Comparison of ENCODE assay signal across 1 cellular context in genomic region chr17:78289802-78290363, GRCh38.
TF ChIP-seq lines count a peak whose summit lies in the region.

No MANE protein-coding gene starts in this region.

TF ChIP-seq in GM12878, 131 proteins besides CTCF, POLR2A, EP300 and RAD21 (continued from another document):
- no peak for TF ChIP-seq E2F8 (IDR thresholded peaks at IDR 0.05; ENCODE audit: low read depth, partially characterized antibody)
- TF ChIP-seq NRF1 (conservative IDR thresholded peaks at IDR 0.05; ENCODE audit: low read depth, low read length) = no peak
- TF ChIP-seq SIN3A (IDR thresholded peaks at IDR 0.05; ENCODE audit: low read depth, low read length) = no peak
- TF ChIP-seq HDGF (IDR thresholded peaks at IDR 0.05) = peak; percentile 100
- no peak for TF ChIP-seq WRNIP1 (IDR thresholded peaks at IDR 0.05; ENCODE audit: borderline replicate concordance, low read depth, low read length)
- TF ChIP-seq RELB (IDR thresholded peaks at IDR 0.05; ENCODE audit: low read depth) = peak; percentile 76
- TF ChIP-seq SMAD1 (IDR thresholded peaks at IDR 0.05; ENCODE audit: low read depth, partially characterized antibody) = peak; percentile 71
- no peak for TF ChIP-seq SPI1 (IDR thresholded peaks at IDR 0.05; ENCODE audit: borderline replicate concordance, insufficient read depth, low read depth, low read length)
- 0 out of 2 replicates have a peak, but pooled peaks have one; percentile 71 for TF ChIP-seq RB1 (IDR thresholded peaks at IDR 0.05; ENCODE audit: borderline replicate concordance)
- peak; percentile 18; the same call in 1 of the 2 replicates for TF ChIP-seq ZNF24 (IDR thresholded peaks at IDR 0.05)
- TF ChIP-seq CREM (IDR thresholded peaks at IDR 0.05; ENCODE audit: low read depth) = 0 out of 2 replicates have a peak, but pooled peaks have one; percentile 12
- TF ChIP-seq SIX5 (IDR thresholded peaks at IDR 0.05; ENCODE audit: low read depth, low read length, severe bottlenecking) = no peak
- no peak for TF ChIP-seq BCL11A (IDR thresholded peaks at IDR 0.05; ENCODE audit: low read depth, low read length)
- no peak for TF ChIP-seq JUND (IDR thresholded peaks at IDR 0.05; ENCODE audit: low read depth, low read length)
- no peak for TF ChIP-seq HDAC6 (IDR thresholded peaks at IDR 0.05; ENCODE audit: unreplicated experiment)
- peak; percentile 89 for TF ChIP-seq SMC3 (IDR thresholded peaks at IDR 0.05; ENCODE audit: borderline replicate concordance, low read length)
- TF ChIP-seq DPF2 (IDR thresholded peaks at IDR 0.05) = 0 out of 2 replicates have a peak, but pooled peaks have one; percentile 29
- TF ChIP-seq PKNOX1 (IDR thresholded peaks at IDR 0.05) = peak; percentile 87
- 0 out of 2 replicates have a peak, but pooled peaks have one; percentile 57 for TF ChIP-seq YBX1 (IDR thresholded peaks at IDR 0.05)
- TF ChIP-seq SREBF1 (IDR thresholded peaks at IDR 0.05; ENCODE audit: low read length) = no peak
- TF ChIP-seq BHLHE40 (IDR thresholded peaks at IDR 0.05; ENCODE audit: borderline replicate concordance in 1 of 2, low read depth in 2 of 2, low read length in 1 of 2) = peak; percentile 32 to 55; a peak in 2 of 4 replicates
- peak; percentile 99 for TF ChIP-seq PAX5 (IDR thresholded peaks at IDR 0.05; ENCODE audit: borderline replicate concordance, low read depth, low read length)
- TF ChIP-seq CBX3 (IDR thresholded peaks at IDR 0.05; ENCODE audit: borderline replicate concordance, low read depth) = no peak
- TF ChIP-seq CBFB (IDR thresholded peaks at IDR 0.05; ENCODE audit: low read depth) = no peak
- TF ChIP-seq NBN (IDR thresholded peaks at IDR 0.05) = peak; percentile 99
